ENCODE assay signal across 1 cellular context in genomic region chr7:106155027-106155426, GRCh38.
A peak's percentile ranks its signal among the peaks of the same experiment; 100 is the strongest.
TF ChIP-seq lines count a peak whose summit lies in the region.

No MANE protein-coding gene starts in this region.

TF ChIP-seq in GM12878, 131 proteins besides CTCF, POLR2A, EP300 and RAD21:
- TF ChIP-seq STAT1 (conservative IDR thresholded peaks at IDR 0.05) (no peak), MEF2A (IDR thresholded peaks at IDR 0.05; ENCODE audit: insufficient read depth, low read depth, low read length) (peak; percentile 80; the same call in 1 of the 2 replicates), HDAC6 (IDR thresholded peaks at IDR 0.05; ENCODE audit: unreplicated experiment) (no peak), SIN3A (IDR thresholded peaks at IDR 0.05; ENCODE audit: low read depth, low read length) (no peak), ATF3 (IDR thresholded peaks at IDR 0.05; ENCODE audit: borderline replicate concordance, extremely low read depth, low read depth, low read length) (no peak), RUNX3 (IDR thresholded peaks at IDR 0.05; ENCODE audit: low read length) (peak; percentile 80), MEF2B (IDR thresholded peaks at IDR 0.05; ENCODE audit: partially characterized antibody, poor library complexity, severe bottlenecking) (peak; percentile 25), HDGF (IDR thresholded peaks at IDR 0.05) (no peak), NFXL1 (IDR thresholded peaks at IDR 0.05; ENCODE audit: borderline replicate concordance) (no peak), HDAC2 (IDR thresholded peaks at IDR 0.05) (no peak), BHLHE40 (IDR thresholded peaks at IDR 0.05; ENCODE audit: borderline replicate concordance in 1 of 2, low read depth in 2 of 2, low read length in 1 of 2) (no peak), TBL1XR1 (IDR thresholded peaks at IDR 0.05; ENCODE audit: low read depth, low read length) (peak; percentile 33; the same call in 1 of the 2 replicates), SRF (IDR thresholded peaks at IDR 0.05; ENCODE audit: low read depth in 2 of 2, low read length in 2 of 2) (no peak), CHD4 (IDR thresholded peaks at IDR 0.05) (no peak), NRF1 (conservative IDR thresholded peaks at IDR 0.05; ENCODE audit: low read depth, low read length) (no peak), LARP7 (IDR thresholded peaks at IDR 0.05) (no peak), NFYA (IDR thresholded peaks at IDR 0.05; ENCODE audit: borderline replicate concordance, low read depth, low read length) (no peak), NBN (IDR thresholded peaks at IDR 0.05) (no peak), ESRRA (IDR thresholded peaks at IDR 0.05; ENCODE audit: low read length) (no peak), SPI1 (IDR thresholded peaks at IDR 0.05; ENCODE audit: borderline replicate concordance, insufficient read depth, low read depth, low read length) (no peak), NKRF (conservative IDR thresholded peaks at IDR 0.05) (no peak), ZNF207 (IDR thresholded peaks at IDR 0.05; ENCODE audit: borderline replicate concordance) (no peak), PAX5 (IDR thresholded peaks at IDR 0.05; ENCODE audit: borderline replicate concordance, low read depth, low read length) (no peak), SMARCA5 (IDR thresholded peaks at IDR 0.05) (no peak), TARDBP (IDR thresholded peaks at IDR 0.05; ENCODE audit: borderline replicate concordance) (no peak), POLR2AphosphoS5 (IDR thresholded peaks at IDR 0.05; ENCODE audit: low read length) (no peak), SREBF2 (IDR thresholded peaks at IDR 0.05; ENCODE audit: low read length) (no peak)
TF ChIP-seq in GM12878: peak in this region for 4.
